14 cellular contexts compared by ENCODE assay signal in the genomic region with DNA sequence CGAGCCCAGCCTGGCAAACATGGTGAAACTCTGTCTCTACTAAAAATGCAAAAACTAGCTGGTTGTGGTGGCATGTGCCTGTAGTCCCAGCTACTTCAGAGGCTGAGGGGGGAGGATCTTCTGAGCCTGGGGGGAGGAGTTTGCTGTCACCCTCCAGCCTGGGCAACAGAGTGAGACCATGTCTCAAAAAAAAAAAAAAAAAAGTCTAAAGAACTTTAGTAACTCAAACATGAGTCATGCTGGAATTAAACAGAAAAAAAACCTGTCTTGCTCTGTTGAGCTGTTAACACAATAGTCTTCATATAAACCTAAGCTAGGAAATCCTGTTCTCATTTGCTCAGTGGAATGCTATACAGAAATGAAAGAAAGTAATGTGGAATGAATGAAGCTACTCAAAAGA. TPM values are rescaled to one million over a fixed set of nuclear protein-coding genes. Genes with fewer than 3 reads are reported as not detected.
A peak's percentile ranks its signal among the peaks of the same experiment; 100 is the strongest.
DNase-seq lines count a peak whose midpoint lies in the region; ATAC-seq, FAIRE-seq and TF ChIP-seq lines count a peak whose summit lies in the region.
"Had no signal": no experiment of that assay in that cellular context is flagged by ENCODE, and none has a peak within 500 bp of the region (broad histone marks: within the 10 kb centered on the region; RNA-seq: fewer than 3 reads in every experiment).

No MANE protein-coding gene starts in this region.

- no peak overlapping the region for H3K27ac Mint-ChIP-seq in T-cell

- no peaks in the 10 kb centered on the region for H3K9me1 ChIP-seq in endothelial cell of umbilical vein (replicated peaks; ENCODE audit: control insufficient read depth, extremely low read depth, insufficient read depth, low read length)

- CTCF ChIA-PET in endothelial cell of umbilical vein (lab: Charles Lee) (interaction anchor here (1.0 to 2.3 kb wide), 11 partner anchors 13 to 335 kb away, joined by 3 to 34 read pairs (median 5); no protein-coding TSS in a partner anchor), T-cell (lab: Charles Lee) (interaction anchor here (0.6 to 1.0 kb wide), 7 partner anchors 24 to 1436 kb away, joined by 3 to 12 read pairs (median 5); no protein-coding TSS in a partner anchor)

- no peaks in the 10 kb centered on the region for H3K9me3 ChIP-seq in MG63
- H3K9me3 ChIP-seq in endothelial cell of umbilical vein (replicated peaks; ENCODE audit: control insufficient read depth, insufficient read depth, low read length) = no peaks in the 10 kb centered on the region
- H3K9me3 ChIP-seq: pancreas had no signal

- no peaks in the 10 kb centered on the region for H3K36me3 Mint-ChIP-seq in T-cell

- peaks cover 0 to 2% of the 10 kb centered on the region in 2 donors for H3K27me3 Mint-ChIP-seq in T-cell

- H3K4me1 Mint-ChIP-seq in T-cell = peaks cover 5 to 6% (median 5%) of the 10 kb centered on the region in 3 donors

- H3K4me3 ChIP-seq in MG63 = no peak overlapping the region
- no peak overlapping the region for H3K4me3 ChIP-seq in endothelial cell of umbilical vein (replicated peaks in 1 of 3; ENCODE audit: insufficient read depth in 1 of 3, low read depth in 1 of 3, low read length in 3 of 3)
- no peak overlapping the region for H3K4me3 ChIP-seq in retinal pigment epithelial cell (ENCODE audit: low read length)
- H3K4me3 ChIP-seq: pancreas had no signal

- H3K4me2 ChIP-seq in endothelial cell of umbilical vein (ENCODE audit: insufficient read depth, low read length) = no peak overlapping the region

- H3K27ac ChIP-seq in endothelial cell of umbilical vein (ENCODE audit: insufficient read depth, low read depth, low read length) = no peak overlapping the region
- H3K27ac ChIP-seq: 22Rv1, pancreas had no signal

- H4K20me1 ChIP-seq in endothelial cell of umbilical vein (replicated peaks; ENCODE audit: control insufficient read depth, extremely low read depth, insufficient read depth, low read length) = no peaks in the 10 kb centered on the region

- H3K79me2 ChIP-seq in endothelial cell of umbilical vein (ENCODE audit: control insufficient read depth, insufficient read depth, low read length) = no peaks in the 10 kb centered on the region

- no peak for FAIRE-seq in endothelial cell of umbilical vein (lab: Jason Lieb, UNC)
- FAIRE-seq: pancreas had no signal

- H3K9ac ChIP-seq in endothelial cell of umbilical vein (replicated peaks; ENCODE audit: extremely low read depth, insufficient read depth, low read length) = no peak overlapping the region

- no peaks in the 10 kb centered on the region for H3K9me3 Mint-ChIP-seq in T-cell

- no peaks in the 10 kb centered on the region for H3K4me1 ChIP-seq in endothelial cell of umbilical vein (ENCODE audit: control insufficient read depth, extremely low read depth, insufficient read depth, low read length)
- H3K4me1 ChIP-seq: pancreas had no signal

- H2AFZ ChIP-seq in endothelial cell of umbilical vein (ENCODE audit: low read depth, low read length) = no peak overlapping the region

- H3K27me3 ChIP-seq in MG63 = no peaks in the 10 kb centered on the region
- H3K27me3 ChIP-seq in endothelial cell of umbilical vein (ENCODE audit: control insufficient read depth in 2 of 2, insufficient read depth in 2 of 2, low read length in 2 of 2) = peaks cover 0 to 4% of the 10 kb centered on the region in 2 experiments
- H3K27me3 ChIP-seq: pancreas had no signal

- DNase-seq in SIG-M5 treated with dmso at 0.1 percent for 504 hours (lab: John Stamatoyannopoulos, UW; ENCODE audit: unreplicated experiment) (peak; percentile 34), SIG-M5 (lab: John Stamatoyannopoulos, UW) (no peak), MG63 (peak; percentile 42), endothelial cell of umbilical vein (ENCODE audit: low read depth, low spot score) (peak; percentile 51), retinal pigment epithelial cell (ENCODE audit: low read depth) (peak; percentile 51), T-cell (no peak)
- DNase-seq in stimulated activated naive CD4-positive, alpha-beta T cell treated with Interleukin-2 at 50 U/mL for 16 hours (lab: John Stamatoyannopoulos, UW) = no peak
- DNase-seq in activated effector memory CD4-positive, alpha-beta T cell treated with anti-CD3 and anti-CD28 coated beads, Interleukin-2, amount 50 U/mL, for 16 hours = no peak
- DNase-seq: activated T-cell treated with anti-CD3 and anti-CD28 coated beads, Interleukin-2, amount 50 U/mL, for 1 hour; KG1; NCI-H510A; T-helper 2 cell had no signal

- ATAC-seq in T-cell (replicated peaks in 1 of 4) = no peak

- no peak overlapping the region for H3K4me3 Mint-ChIP-seq in T-cell

- POLR2A ChIA-PET in endothelial cell of umbilical vein (lab: Charles Lee) (interaction anchor here (0.6 to 0.7 kb wide), 2 partner anchors 16 to 332 kb away, joined by 3 read pairs; no protein-coding TSS in a partner anchor), T-cell (lab: Charles Lee) (interaction anchor here (0.6 to 0.7 kb wide), 2 partner anchors 77 to 356 kb away, joined by 3 to 4 read pairs; no protein-coding TSS in a partner anchor)

- no TSS peak for BruUV-seq in endothelial cell of umbilical vein (replicated peaks; lab: Mats Ljungman, UMichigan)

- no peak for TF ChIP-seq CTCF in endothelial cell of umbilical vein (IDR thresholded peaks at IDR 0.05; ENCODE audit: extremely low read depth in 1 of 2, insufficient read depth in 1 of 2, low read depth in 1 of 2, low read length in 2 of 2)
- TF ChIP-seq CTCF in retinal pigment epithelial cell (conservative IDR thresholded peaks at IDR 0.05; ENCODE audit: low read depth, low read length) = no peak

- H3K36me3 ChIP-seq in MG63 (no peaks in the 10 kb centered on the region), endothelial cell of umbilical vein (ENCODE audit: control insufficient read depth in 2 of 2, extremely low read depth in 1 of 2, insufficient read depth in 2 of 2, low read length in 2 of 2) (no peaks in the 10 kb centered on the region)
- H3K36me3 ChIP-seq: pancreas had no signal

- intact Hi-C loops in endothelial cell of umbilical vein (cut with micrococcal nuclease) = loop anchor here (10.0 kb wide), 1 partner anchor 437 kb away; no protein-coding TSS in a partner anchor

- no peak for TF ChIP-seq POLR2A in endothelial cell of umbilical vein (IDR thresholded peaks at IDR 0.05; ENCODE audit: low read depth, low read length)

- dilution Hi-C loops in endothelial cell of umbilical vein (cut with MboI; ENCODE audit: extremely low pct_ligation_motif_present, low sequenced_read_pairs) = loop anchor here (25.0 kb wide), 1 partner anchor 289 kb away; no protein-coding TSS in a partner anchor

TF ChIP-seq in endothelial cell of umbilical vein, 7 proteins besides CTCF, POLR2A, EP300 and RAD21:
- TF ChIP-seq, protein P1, sequence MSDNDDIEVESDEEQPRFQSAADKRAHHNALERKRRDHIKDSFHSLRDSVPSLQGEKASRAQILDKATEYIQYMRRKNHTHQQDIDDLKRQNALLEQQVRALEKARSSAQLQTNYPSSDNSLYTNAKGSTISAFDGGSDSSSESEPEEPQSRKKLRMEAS (IDR thresholded peaks at IDR 0.05; ENCODE audit: insufficient read depth, insufficient read length) = no peak
- TF ChIP-seq POLR2AphosphoS5 (IDR thresholded peaks at IDR 0.05; ENCODE audit: insufficient read depth, low read depth, low read length) (no peak), FOS (IDR thresholded peaks at IDR 0.05; ENCODE audit: borderline replicate concordance, insufficient read depth, low read length) (peak; percentile 51)

RNA-seq across cellular contexts. Expression of a gene that starts 16.7 kb away (rescaled TPM):
- 1.8 and 2.6 TPM in 2 replicates for total RNA-seq in MG63 (2014; rRNA removed; shearing (Covaris generic); ENCODE audit: low replicate concordance)
- total RNA-seq in endothelial cell of umbilical vein (2.4 and 3.9 TPM in 2 replicates), T-cell (1 to 10 TPM; 2.7 to 4.5 (median 3.1) TPM)
- polyA plus RNA-seq in endothelial cell of umbilical vein = 3.9 and 4.6 TPM in 2 replicates
- polyA plus RNA-seq in endothelial cell of umbilical vein (2011; cell fraction: cytosol; rRNA removed) = 2.2 and 2.4 TPM in 2 replicates
- polyA plus RNA-seq in endothelial cell of umbilical vein (2011; cell fraction: nucleus; rRNA removed) = 5.8 and 7.1 TPM in 2 replicates
- 1.5 and 1.7 TPM in 2 replicates for polyA plus RNA-seq in endothelial cell of umbilical vein (2012)
- 20.4 and 32.2 TPM in 2 replicates for polyA minus RNA-seq in endothelial cell of umbilical vein
- polyA minus RNA-seq in endothelial cell of umbilical vein (2011; cell fraction: cytosol; rRNA and poly(A)+ RNA removed) = 4.4 TPM
- 9.5 and 14.8 TPM in 2 replicates for polyA minus RNA-seq in endothelial cell of umbilical vein (2011; cell fraction: nucleus; rRNA and poly(A)+ RNA removed)

Comparison
In these comparisons a context has a peak if more than half of its experiments do, and no peak if none do; other contexts are left out.
1. DNase-seq: peak in SIG-M5 treated with dmso at 0.1 percent for 504 hours (single experiment), MG63 (single experiment), endothelial cell of umbilical vein (single experiment) and retinal pigment epithelial cell (single experiment); none in SIG-M5 (single experiment), stimulated activated naive CD4-positive, alpha-beta T cell treated with Interleukin-2 at 50 U/mL for 16 hours (single experiment), activated effector memory CD4-positive, alpha-beta T cell treated with anti-CD3 and anti-CD28 coated beads, Interleukin-2, amount 50 U/mL, for 16 hours (single experiment) and T-cell (0 of 34).